In the genomic region with DNA sequence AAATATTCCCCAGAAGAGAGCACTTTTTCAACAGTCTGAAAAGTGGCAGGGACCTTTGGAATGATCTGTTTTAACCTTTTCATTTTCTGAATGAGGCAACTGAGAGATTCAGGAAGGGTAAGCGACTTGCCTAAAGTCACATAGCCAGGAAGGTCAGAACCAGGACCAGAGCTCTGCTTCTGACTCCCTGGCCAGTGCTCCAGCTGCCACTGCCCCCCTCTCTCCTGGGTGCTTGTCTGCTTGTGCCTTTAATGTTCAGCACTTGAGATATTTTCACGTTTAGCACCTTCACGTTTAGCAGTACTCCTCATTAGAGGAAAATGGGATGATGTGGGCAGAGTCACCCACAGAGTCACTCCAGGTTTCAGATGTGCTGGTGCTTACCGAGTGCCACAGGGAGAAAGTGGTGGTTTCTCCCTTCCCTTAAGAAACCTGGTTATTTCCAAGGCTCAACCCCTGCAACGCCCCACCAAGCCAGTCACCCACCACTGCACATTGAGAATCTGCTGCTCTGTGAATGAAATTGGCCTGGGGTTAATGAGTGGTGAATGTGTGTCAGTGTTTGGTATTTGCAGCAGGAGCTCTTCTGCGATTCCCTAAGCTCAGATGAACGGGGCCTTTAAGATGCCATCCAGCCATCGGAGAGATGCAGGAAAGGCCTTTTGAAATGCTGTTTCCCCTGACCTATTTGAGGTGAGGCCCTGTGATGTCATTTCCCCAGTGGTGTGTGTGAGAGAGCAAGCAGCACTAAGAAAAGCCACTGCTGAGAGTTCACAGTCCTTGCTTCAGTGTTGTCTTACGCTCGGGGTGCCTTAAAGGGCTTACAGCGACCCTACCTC, we compare ENCODE assay signal across 8 cellular contexts.
A peak's percentile ranks its signal among the peaks of the same experiment; 100 is the strongest.
DNase-seq lines count a peak whose midpoint lies in the region; ATAC-seq lines count a peak whose summit lies in the region.

No MANE protein-coding gene starts in this region.

- intact Hi-C loops in activated CD4-positive, alpha-beta T cell treated with anti-CD3 and anti-CD28 coated beads for 36 hours (cut with DNase I, micrococcal nuclease), result loop anchor here (1.0 to 2.0 kb wide), 4 partner anchors 13 to 65 kb away; no protein-coding TSS in a partner anchor

- H3K4me3 Mint-ChIP-seq in activated CD4-positive, alpha-beta T cell treated with anti-CD3 and anti-CD28 coated beads for 36 hours, result peak overlapping the region; percentile 80
- peak overlapping the region; percentile 43 to 87 (median 82) for H3K4me3 Mint-ChIP-seq in naive B cell
- peak overlapping the region; percentile 79 for H3K4me3 Mint-ChIP-seq in stimulated activated naive CD8-positive, alpha-beta T cell treated with anti-CD3 and anti-CD28 coated beads, Interleukin-15, Interleukin-2, amounts not matched to agents 100 ng/mL and 50 ng/mL, for 24 hours

- H3K27me3 Mint-ChIP-seq in activated CD4-positive, alpha-beta T cell treated with anti-CD3 and anti-CD28 coated beads for 36 hours, result no peaks in the 10 kb centered on the region
- H3K27me3 Mint-ChIP-seq in naive B cell, result no peaks in the 10 kb centered on the region
- no peaks in the 10 kb centered on the region for H3K27me3 Mint-ChIP-seq in stimulated activated naive CD8-positive, alpha-beta T cell treated with anti-CD3 and anti-CD28 coated beads, Interleukin-15, Interleukin-2, amounts not matched to agents 100 ng/mL and 50 ng/mL, for 24 hours

- H3K9me3 Mint-ChIP-seq in activated CD4-positive, alpha-beta T cell treated with anti-CD3 and anti-CD28 coated beads for 36 hours (ENCODE audit: low read depth), result no peaks in the 10 kb centered on the region
- no peaks in the 10 kb centered on the region for H3K9me3 Mint-ChIP-seq in naive B cell
- no peaks in the 10 kb centered on the region for H3K9me3 Mint-ChIP-seq in stimulated activated naive CD8-positive, alpha-beta T cell treated with anti-CD3 and anti-CD28 coated beads, Interleukin-15, Interleukin-2, amounts not matched to agents 100 ng/mL and 50 ng/mL, for 24 hours

- ATAC-seq in GM18519 (IDR thresholded peaks at IDR 0.05; ENCODE audit: low FRiP score, unreplicated experiment), result peak; percentile 55
- peak; percentile 60 for ATAC-seq in HG03097 (IDR thresholded peaks at IDR 0.05; ENCODE audit: low FRiP score, unreplicated experiment)
- ATAC-seq in activated CD4-positive, alpha-beta T cell treated with anti-CD3 and anti-CD28 coated beads for 36 hours, result peak; percentile 86
- ATAC-seq in naive B cell (ENCODE audit: low read depth in 2 of 2), result peak; percentile 91 to 92

- DNase-seq in activated CD4-positive, alpha-beta T cell treated with anti-CD3 and anti-CD28 coated beads for 36 hours, result peak; percentile 78
- DNase-seq in dermis blood vessel endothelial cell (peak; percentile 90), naive B cell (peak; percentile 52), SHP77 treated with DMSO at 0.1 percent for 48 hours (lab: John Stamatoyannopoulos, UW) (no peak), DMS153 treated with DMSO at 0.1 percent for 48 hours (lab: John Stamatoyannopoulos, UW; ENCODE audit: unreplicated experiment) (no peak)

- POLR2A ChIA-PET in activated CD4-positive, alpha-beta T cell treated with anti-CD3 and anti-CD28 coated beads for 36 hours (lab: Charles Lee), result interaction anchor here (1.0 to 1.6 kb wide), 3 partner anchors 12 to 35 kb away, joined by 3 to 11 read pairs (median 6); no protein-coding TSS in a partner anchor

- peaks cover 2% of the 10 kb centered on the region for H3K36me3 Mint-ChIP-seq in activated CD4-positive, alpha-beta T cell treated with anti-CD3 and anti-CD28 coated beads for 36 hours (ENCODE audit: low read depth)
- no peaks in the 10 kb centered on the region for H3K36me3 Mint-ChIP-seq in naive B cell
- H3K36me3 Mint-ChIP-seq in stimulated activated naive CD8-positive, alpha-beta T cell treated with anti-CD3 and anti-CD28 coated beads, Interleukin-15, Interleukin-2, amounts not matched to agents 100 ng/mL and 50 ng/mL, for 24 hours (ENCODE audit: low read depth), result no peaks in the 10 kb centered on the region

- peak overlapping the region; percentile 98 for H3K27ac Mint-ChIP-seq in activated CD4-positive, alpha-beta T cell treated with anti-CD3 and anti-CD28 coated beads for 36 hours
- peak overlapping the region; percentile 95 to 98 (median 98) for H3K27ac Mint-ChIP-seq in naive B cell
- peak overlapping the region; percentile 95 for H3K27ac Mint-ChIP-seq in stimulated activated naive CD8-positive, alpha-beta T cell treated with anti-CD3 and anti-CD28 coated beads, Interleukin-15, Interleukin-2, amounts not matched to agents 100 ng/mL and 50 ng/mL, for 24 hours

- CTCF ChIA-PET in activated CD4-positive, alpha-beta T cell treated with anti-CD3 and anti-CD28 coated beads for 36 hours (lab: Charles Lee), result interaction anchor here (0.7 to 1.2 kb wide), 7 partner anchors 10 to 52 kb away, joined by 3 to 5 read pairs (median 3); no protein-coding TSS in a partner anchor

- peaks cover 89% of the 10 kb centered on the region for H3K4me1 Mint-ChIP-seq in activated CD4-positive, alpha-beta T cell treated with anti-CD3 and anti-CD28 coated beads for 36 hours
- peaks cover 80 to 98% (median 95%) of the 10 kb centered on the region in 3 donors for H3K4me1 Mint-ChIP-seq in naive B cell
- peaks cover 96% of the 10 kb centered on the region for H3K4me1 Mint-ChIP-seq in stimulated activated naive CD8-positive, alpha-beta T cell treated with anti-CD3 and anti-CD28 coated beads, Interleukin-15, Interleukin-2, amounts not matched to agents 100 ng/mL and 50 ng/mL, for 24 hours (ENCODE audit: low read depth)

Comparison
In these comparisons a context has a peak if more than half of its experiments do, and no peak if none do; other contexts are left out.
1. DNase-seq: peak in activated CD4-positive, alpha-beta T cell treated with anti-CD3 and anti-CD28 coated beads for 36 hours (single experiment), dermis blood vessel endothelial cell (single experiment) and naive B cell (single experiment); none in SHP77 treated with DMSO at 0.1 percent for 48 hours (single experiment) and DMS153 treated with DMSO at 0.1 percent for 48 hours (single experiment).
2. Peak in every context shown above with its lines, with median percentiles within 50 percentile points of each other: ATAC-seq, H3K27ac Mint-ChIP-seq and H3K4me3 Mint-ChIP-seq.